Comparison of ENCODE assay signal across 22 cellular contexts in genomic region chr4:36324808-36325207, GRCh38. TPM values are rescaled to one million over a fixed set of nuclear protein-coding genes. Genes with fewer than 3 reads are reported as not detected.
DNase-seq lines count a peak whose midpoint lies in the region; ATAC-seq and TF ChIP-seq lines count a peak whose summit lies in the region.
"Had no signal": no experiment of that assay in that cellular context is flagged by ENCODE, and none has a peak within 500 bp of the region (broad histone marks: within the 10 kb centered on the region; RNA-seq: fewer than 3 reads in every experiment).

No MANE protein-coding gene starts in this region.

- H3K27ac Mint-ChIP-seq in CD14-positive monocyte (peak overlapping the region in 6 of 7 donors; percentile 75 to 95 (median 90)), T-helper 17 cell (peak overlapping the region; percentile 89), endothelial cell (ENCODE audit: unreplicated experiment) (peak overlapping the region; percentile 10), HFFc6 (no peak overlapping the region)
- H3K27ac Mint-ChIP-seq: endodermal cell had no signal

- no peaks in the 10 kb centered on the region for H3K36me3 Mint-ChIP-seq in CD14-positive monocyte
- H3K36me3 Mint-ChIP-seq in T-helper 17 cell (ENCODE audit: low read depth) = no peaks in the 10 kb centered on the region
- H3K36me3 Mint-ChIP-seq in endothelial cell (ENCODE audit: low read depth, unreplicated experiment) = no peaks in the 10 kb centered on the region
- H3K36me3 Mint-ChIP-seq in HFFc6 (ENCODE audit: low read depth) = no peaks in the 10 kb centered on the region; the same call in 1 of the 2 replicates

- H3K36me3 ChIP-seq in BLaER1 = no peaks in the 10 kb centered on the region
- H3K36me3 ChIP-seq: breast epithelium, lower lobe of right lung, neutrophil, prostate gland, thoracic aorta had no signal

- H3K27me3 Mint-ChIP-seq in CD14-positive monocyte (ENCODE audit: low read depth in 3 of 3) (peaks cover 0 to 2% (median 1%) of the 10 kb centered on the region in 3 donors), T-helper 17 cell (no peaks in the 10 kb centered on the region), endothelial cell (ENCODE audit: unreplicated experiment) (no peaks in the 10 kb centered on the region), HFFc6 (ENCODE audit: insufficient read depth) (no peaks in the 10 kb centered on the region; the same call in 1 of the 2 replicates)

- no peak for ATAC-seq in T-helper 17 cell
- ATAC-seq: Right ventricle myocardium inferior had no signal

- no peak overlapping the region for H3K4me3 ChIP-seq in BLaER1
- H3K4me3 ChIP-seq: breast epithelium, coronary artery, lower lobe of right lung, prostate gland, thoracic aorta had no signal

- peaks cover 86% of the 10 kb centered on the region for H3K4me1 Mint-ChIP-seq in CD14-positive monocyte
- H3K4me1 Mint-ChIP-seq in T-helper 17 cell = peaks cover 34% of the 10 kb centered on the region
- H3K4me1 Mint-ChIP-seq in endothelial cell (ENCODE audit: unreplicated experiment) = peaks cover 21% of the 10 kb centered on the region
- H3K4me1 Mint-ChIP-seq in HFFc6 (ENCODE audit: low read depth) = no peaks in the 10 kb centered on the region
- H3K4me1 Mint-ChIP-seq: endodermal cell had no signal

- DNase-seq in CD14-positive monocyte (ENCODE audit: low spot score) = no peak
- DNase-seq in T-helper 17 cell = no peak
- no peak for DNase-seq in endothelial cell (ENCODE audit: low spot score)
- DNase-seq in HCEC 1CT = no peak
- no peak for DNase-seq in HFFc6
- no peak for DNase-seq in NCI-H1048 (lab: John Stamatoyannopoulos, UW)
- DNase-seq: activated CD4-positive, alpha-beta T cell treated with anti-CD3 and anti-CD28 coated beads, Interleukin-2, amount 50 U/mL, for 4 hours; Caco-2; DND-41; endodermal cell; GOT3; lower lobe of right lung; NCI-H187 treated with DMSO at 0.1 percent for 48 hours; NCI-H748 treated with DMSO at 0.1 percent for 48 hours had no signal

- no peak overlapping the region for H3K9ac ChIP-seq in BLaER1

- 0 out of 2 replicates have a peak, but pooled peaks cover under 1% of the 10 kb centered on the region for H3K9me3 ChIP-seq in BLaER1
- H3K9me3 ChIP-seq in T-helper 17 cell (ENCODE audit: control insufficient read depth, low read length, poor library complexity, severe bottlenecking) = no peaks in the 10 kb centered on the region
- H3K9me3 ChIP-seq: breast epithelium, Caco-2, lower lobe of right lung, neutrophil, prostate gland, thoracic aorta had no signal

- H3K27ac ChIP-seq in BLaER1 = no peak overlapping the region
- H3K27ac ChIP-seq: breast epithelium, coronary artery, lower lobe of right lung, prostate gland, thoracic aorta had no signal

- intact Hi-C loops in CD14-positive monocyte (cut with micrococcal nuclease) = loop anchor here (5.0 to 10.0 kb wide), 2 partner anchors 80 to 83 kb away; partner anchors contain the start of gene ARAP2 (in 2 of the 2)

- no peaks in the 10 kb centered on the region for H4K20me1 ChIP-seq in BLaER1

- no peak overlapping the region for H3K4me3 Mint-ChIP-seq in CD14-positive monocyte
- no peak overlapping the region for H3K4me3 Mint-ChIP-seq in T-helper 17 cell
- H3K4me3 Mint-ChIP-seq in endothelial cell (ENCODE audit: unreplicated experiment) = no peak overlapping the region
- no peak overlapping the region for H3K4me3 Mint-ChIP-seq in HFFc6
- H3K4me3 Mint-ChIP-seq: endodermal cell had no signal

- H3K4me2 ChIP-seq in BLaER1 = 0 out of 2 replicates have a peak overlapping the region, but pooled peaks have one; percentile 10

- H3K9me3 Mint-ChIP-seq in CD14-positive monocyte (no peaks in the 10 kb centered on the region), endothelial cell (ENCODE audit: unreplicated experiment) (no peaks in the 10 kb centered on the region), HFFc6 (peaks cover 31% of the 10 kb centered on the region)
- H3K9me3 Mint-ChIP-seq: endodermal cell had no signal

- peaks cover 36% of the 10 kb centered on the region for H3K4me1 ChIP-seq in BLaER1
- H3K4me1 ChIP-seq: breast epithelium, Caco-2, prostate gland had no signal

- no peaks in the 10 kb centered on the region for H3K27me3 ChIP-seq in BLaER1
- H3K27me3 ChIP-seq: breast epithelium, neutrophil had no signal

- TF ChIP-seq CTCF in CD14-positive monocyte (IDR thresholded peaks at IDR 0.05) (no peak), endothelial cell (IDR thresholded peaks at IDR 0.05; ENCODE audit: unreplicated experiment) (no peak), HFFc6 (IDR thresholded peaks at IDR 0.05) (no peak)

RNA-seq across cellular contexts. Expression of gene DTHD1, which starts 43.4 kb away (rescaled TPM):
- polyA plus RNA-seq in CD14-positive monocyte = not detected
- total RNA-seq in T-helper 17 cell = under 1 TPM; 0.22 to 0.52 TPM
- not detected for total RNA-seq in endothelial cell (ENCODE audit: unreplicated experiment)
- not detected for total RNA-seq in HFFc6 (2021; fragmentation: NEBNext Ultra II Directional; extraction: Animal tissue kit (Norgen Biotek cat#: 25700))
- total RNA-seq: Caco-2, endodermal cell, Right ventricle myocardium inferior had no signal
- polyA plus RNA-seq: keratinocyte had no signal
